8 cellular contexts compared by ENCODE assay signal in the genomic region with DNA sequence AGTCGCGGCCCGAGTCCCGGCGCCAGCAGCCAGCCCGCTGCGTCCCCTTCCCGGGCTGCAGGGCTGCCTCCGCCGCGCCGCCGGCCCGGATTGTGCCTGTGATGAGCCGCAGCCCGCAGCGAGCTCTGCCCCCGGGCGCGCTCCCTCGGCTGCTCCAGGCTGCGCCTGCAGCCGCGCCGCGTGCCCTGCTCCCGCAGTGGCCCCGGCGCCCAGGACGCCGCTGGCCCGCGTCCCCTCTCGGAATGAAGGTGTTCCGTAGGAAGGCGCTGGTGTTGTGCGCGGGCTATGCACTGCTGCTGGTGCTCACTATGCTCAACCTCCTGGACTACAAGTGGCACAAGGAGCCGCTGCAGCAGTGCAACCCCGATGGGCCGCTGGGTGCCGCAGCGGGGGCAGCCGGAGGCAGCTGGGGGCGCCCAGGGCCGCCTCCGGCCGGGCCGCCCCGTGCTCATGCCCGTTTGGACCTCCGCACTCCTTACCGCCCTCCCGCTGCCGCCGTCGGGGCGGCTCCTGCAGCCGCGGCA. TPM values are rescaled to one million over a fixed set of nuclear protein-coding genes. Genes with fewer than 3 reads are reported as not detected.
DNase-seq lines count a peak whose midpoint lies in the region; ATAC-seq and TF ChIP-seq lines count a peak whose summit lies in the region.

No MANE protein-coding gene starts in this region.

- peak; percentile 21 for TF ChIP-seq CTCF in astrocyte of the spinal cord (IDR thresholded peaks at IDR 0.05; ENCODE audit: low read depth, low read length)

- peak overlapping the region; percentile 54 for H3K4me3 ChIP-seq in SJSA1
- H3K4me3 ChIP-seq in astrocyte of the spinal cord (ENCODE audit: low read depth, low read length), result peak overlapping the region; percentile 82

- peak in 2 of 3 experiments; percentile 55 to 64 for DNase-seq in NCI-H1417 (lab: John Stamatoyannopoulos, UW)
- DNase-seq in NCI-H1417 treated with DMSO at 0.1 percent for 48 hours (lab: John Stamatoyannopoulos, UW), result no peak
- DNase-seq in SJSA1 (ENCODE audit: low read depth in 1 of 2, low spot score in 2 of 2), result peak in 1 of 2 experiments; percentile 14
- DNase-seq in astrocyte of the spinal cord (ENCODE audit: low read depth, low spot score), result peak; percentile 33
- DNase-seq in left colon, result peak in 1 of 2 donors; percentile 43
- DNase-seq in stimulated activated CD8-positive, alpha-beta memory T cell treated with anti-CD3 and anti-CD28 coated beads, Interleukin-12 subunit alpha, Interleukin-12 subunit beta, amount 100 ng/mL, for 4 hours (ENCODE audit: low read depth), result peak; percentile 15
- no peak for DNase-seq in NCI-H128 (lab: John Stamatoyannopoulos, UW; ENCODE audit: unreplicated experiment)

- H3K36me3 ChIP-seq in SJSA1, result peaks cover 3% of the 10 kb centered on the region; the same call in 1 of the 2 replicates

- in situ Hi-C loops in astrocyte of the spinal cord (cut with HindIII; ENCODE audit: low sequenced_read_pairs), result no loop called here

- H3K4me1 ChIP-seq in SJSA1 (replicated peaks), result peaks cover 26% of the 10 kb centered on the region

- H3K27me3 ChIP-seq in SJSA1 (replicated peaks), result peaks cover 17% of the 10 kb centered on the region

- peaks cover 8% of the 10 kb centered on the region; the same call in 1 of the 2 replicates for H3K9me3 ChIP-seq in SJSA1 (replicated peaks)

- intact Hi-C loops in left colon (cut with DNase I, micrococcal nuclease), result no loop called here

- peak; percentile 30 for ATAC-seq in HG02759 (IDR thresholded peaks at IDR 0.05; ENCODE audit: unreplicated experiment)
- ATAC-seq in left colon, result peak; percentile 32

- no peak overlapping the region for H3K27ac ChIP-seq in SJSA1

RNA-seq across cellular contexts. Expression of a gene that starts 1.2 kb away (rescaled TPM):
- 6.4 and 9.2 TPM in 2 replicates for total RNA-seq in SJSA1 (2014; rRNA removed; shearing (Covaris generic))
- 1 to 10 TPM; 1.0 to 2.8 TPM for total RNA-seq in left colon

Comparison
In these comparisons a context has a peak if more than half of its experiments do, and no peak if none do; other contexts are left out.
1. DNase-seq: peak in NCI-H1417 (2 of 3), astrocyte of the spinal cord (single experiment) and stimulated activated CD8-positive, alpha-beta memory T cell treated with anti-CD3 and anti-CD28 coated beads, Interleukin-12 subunit alpha, Interleukin-12 subunit beta, amount 100 ng/mL, for 4 hours (single experiment); none in NCI-H1417 treated with DMSO at 0.1 percent for 48 hours (single experiment) and NCI-H128 (single experiment).